24 cellular contexts compared by ENCODE assay signal in genomic region chr1:214117780-214118179, GRCh38.
DNase-seq lines count a peak whose midpoint lies in the region; ATAC-seq and TF ChIP-seq lines count a peak whose summit lies in the region.
"Had no signal": no experiment of that assay in that cellular context is flagged by ENCODE, and none has a peak within 500 bp of the region (broad histone marks: within the 10 kb centered on the region; RNA-seq: fewer than 3 reads in every experiment).

No MANE protein-coding gene starts in this region.

- no peaks in the 10 kb centered on the region for H3K27me3 ChIP-seq in HCT116 (ENCODE audit: insufficient read depth, low read length)
- H3K27me3 ChIP-seq in endodermal cell (ENCODE audit: control insufficient read depth, insufficient read depth, low read length, poor library complexity, severe bottlenecking) = no peaks in the 10 kb centered on the region
- no peaks in the 10 kb centered on the region for H3K27me3 ChIP-seq in upper lobe of right lung
- H3K27me3 ChIP-seq: BE2C, BLaER1 had no signal

- POLR2A ChIA-PET in HCT116 (lab: Charles Lee) = no interaction called here
- POLR2A ChIA-PET in HEK293 (lab: Yijun Ruan, JAX) = no interaction called here

- TF ChIP-seq RAD21 in HCT116 (IDR thresholded peaks at IDR 0.05; ENCODE audit: low read depth) = no peak

- CTCF ChIA-PET in HCT116 (lab: Charles Lee) = no interaction called here
- CTCF ChIA-PET in HEK293 (lab: Yijun Ruan, JAX) = no interaction called here

- no peak overlapping the region for H2AFZ ChIP-seq in HCT116 (ENCODE audit: low read depth, low read length, poor library complexity, severe bottlenecking)

- H3K27ac ChIP-seq in HCT116 (ENCODE audit: low read depth, low read length) (no peak overlapping the region), HEK293 (ENCODE audit: extremely low read depth, low read depth, low read length) (no peak overlapping the region), endodermal cell (ENCODE audit: low read depth, low read length) (no peak overlapping the region), upper lobe of right lung (no peak overlapping the region)
- H3K27ac ChIP-seq: BLaER1 had no signal

- ATAC-seq in HCT116 (no peak), upper lobe of right lung (no peak)
- ATAC-seq: GM12878 had no signal

- WGBS in endodermal cell (ENCODE audit: insufficient coverage in 1 of 2, insufficient read length in 1 of 2), 2 experiments = 90 to 92% methylated on average over 2 of the region's 2 CpGs

- intact Hi-C loops in HCT116 (cut with micrococcal nuclease) = no loop called here
- intact Hi-C loops in upper lobe of right lung (cut with DNase I) = no loop called here

- H3K4me1 Mint-ChIP-seq in endodermal cell = peaks cover 9% of the 10 kb centered on the region
- H3K4me1 Mint-ChIP-seq in activated naive CD8-positive, alpha-beta T cell treated with anti-CD3 and anti-CD28 coated beads for 36 hours = no peaks in the 10 kb centered on the region
- H3K4me1 Mint-ChIP-seq: CD14-positive monocyte; CD4-positive, alpha-beta memory T cell; CD4-positive, CD25-positive, alpha-beta regulatory T cell; CD8-positive, alpha-beta memory T cell had no signal

- no peak for DNase-seq in HCT116 (ENCODE audit: low read depth, low spot score)
- DNase-seq in endodermal cell = no peak
- no peak for DNase-seq in upper lobe of right lung
- DNase-seq in activated naive CD8-positive, alpha-beta T cell treated with anti-CD3 and anti-CD28 coated beads for 36 hours = no peak
- no peak for DNase-seq in activated naive CD4-positive, alpha-beta T cell (lab: John Stamatoyannopoulos, UW)
- DNase-seq: 8988T; ACHN; BE2C; C1 segment of cervical spinal cord; CD4-positive, alpha-beta memory T cell; CD4-positive, CD25-positive, alpha-beta regulatory T cell; CD8-positive, alpha-beta memory T cell; COR-L47; DMS 273 treated with DMSO at 0.1 percent for 48 hours; DMS153; DMS53; DMS79; DND-41; EL; GDM1 had no signal

- H3K9ac ChIP-seq in HCT116 (ENCODE audit: low read length) = no peak overlapping the region
- H3K9ac ChIP-seq in endodermal cell (ENCODE audit: extremely low read depth, low read length, poor library complexity, severe bottlenecking) = no peak overlapping the region
- H3K9ac ChIP-seq: BLaER1 had no signal

- no peaks in the 10 kb centered on the region for H4K20me1 ChIP-seq in HCT116 (ENCODE audit: insufficient read depth)
- H4K20me1 ChIP-seq: BLaER1 had no signal

- peaks cover 18% of the 10 kb centered on the region for H3K9me3 Mint-ChIP-seq in endodermal cell
- H3K9me3 Mint-ChIP-seq in activated naive CD8-positive, alpha-beta T cell treated with anti-CD3 and anti-CD28 coated beads for 36 hours = peaks cover 15% of the 10 kb centered on the region

- no TSS peak for BruUV-seq in HCT116 (replicated peaks; lab: Mats Ljungman, UMichigan)

- no peaks in the 10 kb centered on the region for H3K36me3 Mint-ChIP-seq in endodermal cell (ENCODE audit: low read depth)
- peaks cover 6% of the 10 kb centered on the region for H3K36me3 Mint-ChIP-seq in activated naive CD8-positive, alpha-beta T cell treated with anti-CD3 and anti-CD28 coated beads for 36 hours
- H3K36me3 Mint-ChIP-seq: CD14-positive monocyte; CD4-positive, CD25-positive, alpha-beta regulatory T cell; CD8-positive, alpha-beta memory T cell had no signal

- no peak overlapping the region for H3K27ac Mint-ChIP-seq in endodermal cell
- no peak overlapping the region for H3K27ac Mint-ChIP-seq in activated naive CD8-positive, alpha-beta T cell treated with anti-CD3 and anti-CD28 coated beads for 36 hours
- H3K27ac Mint-ChIP-seq: CD14-positive monocyte; CD4-positive, alpha-beta memory T cell; CD4-positive, CD25-positive, alpha-beta regulatory T cell; CD8-positive, alpha-beta memory T cell had no signal

- H3K4me1 ChIP-seq in HCT116 (ENCODE audit: control insufficient read depth in 1 of 2, insufficient read depth in 2 of 2, low read length in 2 of 2) = no peaks in the 10 kb centered on the region
- H3K4me1 ChIP-seq in HEK293 (ENCODE audit: control insufficient read depth, insufficient read depth, low read length) = 0 out of 2 replicates have a peak, but pooled peaks cover under 1% of the 10 kb centered on the region
- H3K4me1 ChIP-seq in endodermal cell (ENCODE audit: control insufficient read depth, insufficient read depth, low read length) = no peaks in the 10 kb centered on the region
- H3K4me1 ChIP-seq in upper lobe of right lung = peaks cover under 1% of the 10 kb centered on the region

- peaks cover 8 to 9% of the 10 kb centered on the region in 2 experiments; a peak in 2 of 4 replicates for H3K9me3 ChIP-seq in HCT116 (ENCODE audit: control insufficient read depth in 1 of 2, insufficient read depth in 1 of 2, low read depth in 1 of 2, low read length in 2 of 2)
- no peaks in the 10 kb centered on the region for H3K9me3 ChIP-seq in HEK293 (ENCODE audit: control insufficient read depth, insufficient read depth, low read depth, low read length)
- H3K9me3 ChIP-seq in endodermal cell (ENCODE audit: control insufficient read depth, low read length) = peaks cover 30% of the 10 kb centered on the region
- H3K9me3 ChIP-seq in upper lobe of right lung = peaks cover 9% of the 10 kb centered on the region

- no peaks in the 10 kb centered on the region for H3K79me2 ChIP-seq in HCT116 (ENCODE audit: insufficient read depth, low read length)

- peaks cover 30% of the 10 kb centered on the region for H3K27me3 Mint-ChIP-seq in endodermal cell (ENCODE audit: insufficient read depth)
- H3K27me3 Mint-ChIP-seq in activated naive CD8-positive, alpha-beta T cell treated with anti-CD3 and anti-CD28 coated beads for 36 hours = peaks cover 4% of the 10 kb centered on the region
- H3K27me3 Mint-ChIP-seq: CD4-positive, CD25-positive, alpha-beta regulatory T cell had no signal

- RAD21 ChIA-PET in HCT116 (lab: Charles Lee; ENCODE audit: low non-redundant PET in 1 of 2, low total read pairs in 2 of 2, uncharacterized antibody in 2 of 2, unreplicated experiment in 2 of 2) = no interaction called here

- TF ChIP-seq CTCF in HCT116 (IDR thresholded peaks at IDR 0.05 in 2 of 3, conservative IDR thresholded peaks at IDR 0.05 in 1 of 3; ENCODE audit: borderline replicate concordance in 1 of 3, insufficient read depth in 1 of 3, low read depth in 2 of 3, low read length in 2 of 3) (no peak), HEK293 (tag by site-specific recombination; IDR thresholded peaks at IDR 0.05) (no peak), endodermal cell (conservative IDR thresholded peaks at IDR 0.05) (no peak), upper lobe of right lung (IDR thresholded peaks at IDR 0.05) (no peak)

- H3K4me3 ChIP-seq in HCT116 (replicated peaks in 1 of 2; ENCODE audit: low read depth in 1 of 2, low read length in 2 of 2) (no peak overlapping the region), HEK293 (ENCODE audit: low read depth, low read length) (no peak overlapping the region), endodermal cell (ENCODE audit: low read length) (peak overlapping the region; percentile 57), upper lobe of right lung (no peak overlapping the region)
- H3K4me3 ChIP-seq: BLaER1, GM12878 had no signal

- H3K36me3 ChIP-seq in HCT116 (ENCODE audit: control insufficient read depth in 1 of 2, insufficient read depth in 2 of 2, low read length in 2 of 2) (no peaks in the 10 kb centered on the region), HEK293 (ENCODE audit: control insufficient read depth in 2 of 2, insufficient read depth in 1 of 2, low read length in 2 of 2) (no peaks in the 10 kb centered on the region), endodermal cell (ENCODE audit: control insufficient read depth, insufficient read depth, low read length) (no peaks in the 10 kb centered on the region), upper lobe of right lung (no peaks in the 10 kb centered on the region)
- H3K36me3 ChIP-seq: BE2C had no signal

- H3K4me3 Mint-ChIP-seq in endodermal cell = no peak overlapping the region
- H3K4me3 Mint-ChIP-seq in activated naive CD8-positive, alpha-beta T cell treated with anti-CD3 and anti-CD28 coated beads for 36 hours = no peak overlapping the region
- H3K4me3 Mint-ChIP-seq: CD14-positive monocyte; CD4-positive, CD25-positive, alpha-beta regulatory T cell; CD8-positive, alpha-beta memory T cell had no signal

- H3K9me2 ChIP-seq in HCT116 (ENCODE audit: insufficient read depth) = no peaks in the 10 kb centered on the region

- TF ChIP-seq POLR2A in HCT116 (IDR thresholded peaks at IDR 0.05; ENCODE audit: borderline replicate concordance, extremely low read depth, insufficient read depth, insufficient read length) = no peak

- H3K4me2 ChIP-seq in HCT116 (ENCODE audit: low read length) = no peak overlapping the region
- H3K4me2 ChIP-seq: BLaER1 had no signal

TF ChIP-seq in HCT116, 20 proteins besides CTCF, POLR2A, EP300 and RAD21:
- no peak for TF ChIP-seq SP1 (IDR thresholded peaks at IDR 0.05; ENCODE audit: low read depth)
- no peak for TF ChIP-seq ZNF274 (IDR thresholded peaks at IDR 0.05; ENCODE audit: low read depth, low read length)
- TF ChIP-seq CBX3 (IDR thresholded peaks at IDR 0.05; ENCODE audit: low read depth) = peak; percentile 91; the same call in 1 of the 2 replicates

TF ChIP-seq in HEK293, 187 proteins besides CTCF, POLR2A, EP300 and RAD21:
- TF ChIP-seq ZNF157 (tag by site-specific recombination; IDR thresholded peaks at IDR 0.05) = no peak
- TF ChIP-seq, protein P1, sequence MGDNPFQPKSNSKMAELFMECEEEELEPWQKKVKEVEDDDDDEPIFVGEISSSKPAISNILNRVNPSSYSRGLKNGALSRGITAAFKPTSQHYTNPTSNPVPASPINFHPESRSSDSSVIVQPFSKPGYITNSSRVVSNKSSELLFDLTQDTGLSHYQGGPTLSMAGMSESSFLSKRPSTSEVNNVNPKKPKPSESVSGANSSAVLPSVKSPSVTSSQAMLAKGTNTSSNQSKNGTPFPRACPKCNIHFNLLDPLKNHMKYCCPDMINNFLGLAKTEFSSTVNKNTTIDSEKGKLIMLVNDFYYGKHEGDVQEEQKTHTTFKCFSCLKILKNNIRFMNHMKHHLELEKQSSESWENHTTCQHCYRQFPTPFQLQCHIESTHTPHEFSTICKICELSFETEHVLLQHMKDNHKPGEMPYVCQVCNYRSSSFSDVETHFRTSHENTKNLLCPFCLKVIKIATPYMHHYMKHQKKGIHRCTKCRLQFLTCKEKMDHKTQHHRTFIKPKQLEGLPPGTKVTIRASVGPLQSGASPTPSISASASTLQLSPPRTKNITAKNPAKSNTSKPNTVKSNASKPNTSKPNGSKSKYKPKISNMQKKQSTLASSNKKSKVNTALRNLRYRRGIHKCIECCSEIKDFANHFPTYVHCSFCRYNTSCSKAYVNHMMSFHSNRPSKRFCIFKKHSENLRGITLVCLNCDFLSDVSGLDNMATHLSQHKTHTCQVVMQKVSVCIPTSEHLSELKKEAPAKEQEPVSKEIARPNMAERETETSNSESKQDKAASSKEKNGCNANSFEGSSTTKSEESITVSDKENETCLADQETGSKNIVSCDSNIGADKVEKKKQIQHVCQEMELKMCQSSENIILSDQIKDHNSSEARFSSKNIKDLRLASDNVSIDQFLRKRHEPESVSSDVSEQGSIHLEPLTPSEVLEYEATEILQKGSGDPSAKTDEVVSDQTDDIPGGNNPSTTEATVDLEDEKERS (tag by site-specific recombination; IDR thresholded peaks at IDR 0.05) = 0 out of 2 replicates have a peak, but pooled peaks have one; percentile 25
- TF ChIP-seq TRIM28 (IDR thresholded peaks at IDR 0.05; ENCODE audit: borderline replicate concordance, low read length) = peak; percentile 63; the same call in 1 of the 2 replicates
- TF ChIP-seq SETDB1 (IDR thresholded peaks at IDR 0.05; ENCODE audit: insufficient read length, low read length) = peak; percentile 94
